In genomic region chr3:194133661-194134230, GRCh38 we compare ENCODE assay signal across 7 cellular contexts. TPM values are rescaled to one million over a fixed set of nuclear protein-coding genes. Genes with fewer than 3 reads are reported as not detected.
DNase-seq lines count a peak whose midpoint lies in the region; ATAC-seq and TF ChIP-seq lines count a peak whose summit lies in the region.

No MANE protein-coding gene starts in this region.

- DNase-seq in GM10266 (ENCODE audit: extremely low spot score), result peak; percentile 44
- peak; percentile 46 for DNase-seq in NCI-H1105 (lab: John Stamatoyannopoulos, UW)
- DNase-seq in activated T-helper 2 cell treated with anti-CD3 and anti-CD28 coated beads, Interferon-gamma antibody, Interleukin-2, Interleukin-4, amounts not matched to agents 10 μg/mL and 5 μg/mL and 100 μg/mL, durations not matched to agents 14 hours and 24 hours and 36 hours (ENCODE audit: low spot score), result no peak
- peak; percentile 82 for DNase-seq in left cardiac atrium
- DNase-seq in psoas muscle, result peak; percentile 67 to 82

- ATAC-seq in left cardiac atrium (peak in 1 of 2 donors; percentile 0), psoas muscle (no peak), HG03175 (IDR thresholded peaks at IDR 0.05; ENCODE audit: unreplicated experiment) (no peak), GM21786 (IDR thresholded peaks at IDR 0.05; ENCODE audit: unreplicated experiment) (no peak)

- H3K36me3 Mint-ChIP-seq in activated T-helper 2 cell treated with anti-CD3 and anti-CD28 coated beads, Interferon-gamma antibody, Interleukin-2, Interleukin-4, amounts not matched to agents 10 μg/mL and 5 μg/mL and 100 μg/mL, durations not matched to agents 14 hours and 24 hours and 36 hours (ENCODE audit: low read depth), result no peaks in the 10 kb centered on the region

- peak overlapping the region; percentile 63 for H3K4me3 ChIP-seq in psoas muscle

- peaks cover 41% of the 10 kb centered on the region for H3K4me1 Mint-ChIP-seq in activated T-helper 2 cell treated with anti-CD3 and anti-CD28 coated beads, Interferon-gamma antibody, Interleukin-2, Interleukin-4, amounts not matched to agents 10 μg/mL and 5 μg/mL and 100 μg/mL, durations not matched to agents 14 hours and 24 hours and 36 hours (ENCODE audit: low read depth)

- 4 to 10% (median 5%) methylated on average over 25 to 41 of the region's 41 CpGs for WGBS in psoas muscle, 3 donors

- H3K9me3 Mint-ChIP-seq in activated T-helper 2 cell treated with anti-CD3 and anti-CD28 coated beads, Interferon-gamma antibody, Interleukin-2, Interleukin-4, amounts not matched to agents 10 μg/mL and 5 μg/mL and 100 μg/mL, durations not matched to agents 14 hours and 24 hours and 36 hours, result no peaks in the 10 kb centered on the region

- TF ChIP-seq CTCF in GM10266 (IDR thresholded peaks at IDR 0.05; ENCODE audit: control insufficient read depth, insufficient read depth, low read depth, missing control alignments), result no peak
- TF ChIP-seq CTCF in psoas muscle (IDR thresholded peaks at IDR 0.05), result no peak

- intact Hi-C loops in activated T-helper 2 cell treated with anti-CD3 and anti-CD28 coated beads, Interferon-gamma antibody, Interleukin-2, Interleukin-4, amounts not matched to agents 10 μg/mL and 5 μg/mL and 100 μg/mL, durations not matched to agents 14 hours and 24 hours and 36 hours (cut with micrococcal nuclease), result loop anchor here (1.0 to 10.0 kb wide), 7 partner anchors 63 to 539 kb away; partner anchors contain the start of gene OPA1
- intact Hi-C loops in left cardiac atrium (cut with DNase I) (loop anchor here (2.0 to 10.0 kb wide), 4 partner anchors 61 to 269 kb away; no protein-coding TSS in a partner anchor), psoas muscle (cut with DNase I) (loop anchor here in 1 of 2 donors (1.0 to 5.0 kb wide), 3 partner anchors 61 to 261 kb away; no protein-coding TSS in a partner anchor)

- H3K27me3 ChIP-seq in psoas muscle (ENCODE audit: insufficient read depth in 3 of 3, low read length in 2 of 3), result no peaks in the 10 kb centered on the region

- H3K9me3 ChIP-seq in psoas muscle, result no peaks in the 10 kb centered on the region

- peak overlapping the region; percentile 61 for H3K27ac Mint-ChIP-seq in activated T-helper 2 cell treated with anti-CD3 and anti-CD28 coated beads, Interferon-gamma antibody, Interleukin-2, Interleukin-4, amounts not matched to agents 10 μg/mL and 5 μg/mL and 100 μg/mL, durations not matched to agents 14 hours and 24 hours and 36 hours

- H3K4me1 ChIP-seq in psoas muscle, result peaks cover 36% of the 10 kb centered on the region

- peak overlapping the region; percentile 73 for H3K4me3 Mint-ChIP-seq in activated T-helper 2 cell treated with anti-CD3 and anti-CD28 coated beads, Interferon-gamma antibody, Interleukin-2, Interleukin-4, amounts not matched to agents 10 μg/mL and 5 μg/mL and 100 μg/mL, durations not matched to agents 14 hours and 24 hours and 36 hours (ENCODE audit: low read depth)

- peaks cover 65% of the 10 kb centered on the region for H3K27me3 Mint-ChIP-seq in activated T-helper 2 cell treated with anti-CD3 and anti-CD28 coated beads, Interferon-gamma antibody, Interleukin-2, Interleukin-4, amounts not matched to agents 10 μg/mL and 5 μg/mL and 100 μg/mL, durations not matched to agents 14 hours and 24 hours and 36 hours (ENCODE audit: low read depth)

- peak overlapping the region; percentile 99 for H3K27ac ChIP-seq in psoas muscle

- H3K36me3 ChIP-seq in psoas muscle (ENCODE audit: insufficient read depth in 1 of 2, low read depth in 1 of 2), result no peaks in the 10 kb centered on the region

RNA-seq across cellular contexts. Expression of gene HES1, which starts 2.2 kb away (rescaled TPM):
- 0.37 and 0.53 TPM in 2 replicates for total RNA-seq in activated T-helper 2 cell treated with anti-CD3 and anti-CD28 coated beads, Interferon-gamma antibody, Interleukin-2, Interleukin-4, amounts not matched to agents 10 μg/mL and 5 μg/mL and 100 μg/mL, durations not matched to agents 14 hours and 24 hours and 36 hours
- total RNA-seq in left cardiac atrium, result 10 to 100 TPM; 13.2 to 60.5 TPM
- 10 to 100 TPM; 10.9 to 33.3 (median 23.9) TPM for total RNA-seq in psoas muscle
- 1 to 10 TPM; 6.5 to 8.3 (median 7.1) TPM for polyA plus RNA-seq in psoas muscle
